Comparison of ENCODE assay signal across 19 cellular contexts in genomic region chr4:94461506-94461905, GRCh38. TPM values are rescaled to one million over a fixed set of nuclear protein-coding genes. Genes with fewer than 3 reads are reported as not detected.
A peak's percentile ranks its signal among the peaks of the same experiment; 100 is the strongest.
DNase-seq lines count a peak whose midpoint lies in the region; ATAC-seq and TF ChIP-seq lines count a peak whose summit lies in the region.
"Had no signal": no experiment of that assay in that cellular context is flagged by ENCODE, and none has a peak within 500 bp of the region (broad histone marks: within the 10 kb centered on the region; RNA-seq: fewer than 3 reads in every experiment).

No MANE protein-coding gene starts in this region.

- H3K4me1 Mint-ChIP-seq in chondrocyte (ENCODE audit: low read depth) (peaks cover 88% of the 10 kb centered on the region), osteocyte (ENCODE audit: unreplicated experiment) (peaks cover 87% of the 10 kb centered on the region)
- H3K4me1 Mint-ChIP-seq in CD8-positive, alpha-beta T cell (ENCODE audit: low read depth), result peaks cover 22% of the 10 kb centered on the region

- POLR2A ChIA-PET in CD8-positive, alpha-beta T cell (lab: Charles Lee), result interaction anchor here (0.8 kb wide), 1 partner anchor 307 kb away, joined by 3 read pairs; no protein-coding TSS in a partner anchor

- H3K36me3 Mint-ChIP-seq in chondrocyte (ENCODE audit: low read depth) (peaks cover 10% of the 10 kb centered on the region), osteocyte (ENCODE audit: unreplicated experiment) (peaks cover 34% of the 10 kb centered on the region)
- H3K36me3 Mint-ChIP-seq in CD8-positive, alpha-beta T cell, result peaks cover 2% of the 10 kb centered on the region

- H3K4me1 ChIP-seq in right cardiac atrium (ENCODE audit: control insufficient read depth, insufficient read depth, low read length) (peaks cover 8% of the 10 kb centered on the region), urinary bladder (ENCODE audit: insufficient read depth) (no peaks in the 10 kb centered on the region)
- H3K4me1 ChIP-seq in CD8-positive, alpha-beta T cell (ENCODE audit: insufficient read depth, low read length), result no peaks in the 10 kb centered on the region

- H3K4me3 ChIP-seq in right cardiac atrium (ENCODE audit: low read length) (no peak overlapping the region), urinary bladder (ENCODE audit: low read depth, low read length) (no peak overlapping the region)
- no peak overlapping the region for H3K4me3 ChIP-seq in CD8-positive, alpha-beta T cell (ENCODE audit: low read depth, low read length)
- H3K4me3 ChIP-seq: A549 had no signal

- peak overlapping the region; percentile 37 for H3K27ac ChIP-seq in right cardiac atrium (ENCODE audit: low read length)
- peak overlapping the region; percentile 10 for H3K27ac ChIP-seq in urinary bladder (ENCODE audit: low read depth)
- no peak overlapping the region for H3K27ac ChIP-seq in CD8-positive, alpha-beta T cell (ENCODE audit: low read depth, low read length)
- H3K27ac ChIP-seq: A549 had no signal

- H3K27me3 Mint-ChIP-seq in chondrocyte (ENCODE audit: low read depth) (no peaks in the 10 kb centered on the region), osteocyte (ENCODE audit: unreplicated experiment) (no peaks in the 10 kb centered on the region)
- no peaks in the 10 kb centered on the region for H3K27me3 Mint-ChIP-seq in CD8-positive, alpha-beta T cell (ENCODE audit: low read depth)
- H3K27me3 Mint-ChIP-seq: CD4-positive, alpha-beta memory T cell had no signal

- CTCF ChIA-PET in CD8-positive, alpha-beta T cell (lab: Charles Lee), result no interaction called here

- H3K9me3 Mint-ChIP-seq in chondrocyte (ENCODE audit: low read depth), result no peaks in the 10 kb centered on the region
- no peaks in the 10 kb centered on the region for H3K9me3 Mint-ChIP-seq in osteocyte (ENCODE audit: unreplicated experiment)
- no peaks in the 10 kb centered on the region for H3K9me3 Mint-ChIP-seq in CD8-positive, alpha-beta T cell
- H3K9me3 Mint-ChIP-seq: CD4-positive, alpha-beta memory T cell had no signal

- H3K27me3 ChIP-seq in right cardiac atrium (ENCODE audit: control insufficient read depth, insufficient read depth), result no peaks in the 10 kb centered on the region
- H3K27me3 ChIP-seq in CD8-positive, alpha-beta T cell (ENCODE audit: insufficient read depth, low read length), result no peaks in the 10 kb centered on the region

- TF ChIP-seq CTCF in chondrocyte (IDR thresholded peaks at IDR 0.05) (no peak), osteocyte (IDR thresholded peaks at IDR 0.05) (no peak)
- TF ChIP-seq CTCF in CD8-positive, alpha-beta T cell (IDR thresholded peaks at IDR 0.05), result no peak

- DNase-seq in right cardiac atrium (no peak), left cardiac atrium (no peak), chondrocyte (ENCODE audit: low spot score) (no peak), osteocyte (ENCODE audit: extremely low spot score, unreplicated experiment) (no peak), iPS-NIHi11 (ENCODE audit: low spot score) (no peak)
- DNase-seq in activated CD4-positive, alpha-beta T cell treated with anti-CD3 and anti-CD28 coated beads, Interleukin-2, amount 50 U/mL, for 48 hours, result no peak
- no peak for DNase-seq in CD8-positive, alpha-beta T cell
- DNase-seq: CD4-positive, alpha-beta memory T cell; DMS53; KG1; MV-4-11; NCI-H1694 treated with DMSO at 0.1 percent for 48 hours; NCI-H2107; NCI-H510A; NCI-H748 treated with DMSO at 0.1 percent for 48 hours; SIG-M5 had no signal

- H3K4me3 Mint-ChIP-seq in chondrocyte (ENCODE audit: unreplicated experiment) (no peak overlapping the region), osteocyte (ENCODE audit: unreplicated experiment) (no peak overlapping the region)
- no peak overlapping the region for H3K4me3 Mint-ChIP-seq in CD8-positive, alpha-beta T cell
- H3K4me3 Mint-ChIP-seq: CD4-positive, alpha-beta memory T cell had no signal

- peak overlapping the region; percentile 66 for H3K27ac Mint-ChIP-seq in chondrocyte (ENCODE audit: unreplicated experiment)
- H3K27ac Mint-ChIP-seq in osteocyte (ENCODE audit: unreplicated experiment), result peak overlapping the region; percentile 54
- H3K27ac Mint-ChIP-seq in CD8-positive, alpha-beta T cell, result no peak overlapping the region
- H3K27ac Mint-ChIP-seq: CD4-positive, alpha-beta memory T cell had no signal

- WGBS in right cardiac atrium, result 66% methylated on average over 2 of the region's 2 CpGs
- 93% methylated on average over 2 of the region's 2 CpGs for WGBS in urinary bladder

- no peaks in the 10 kb centered on the region for H3K36me3 ChIP-seq in urinary bladder (ENCODE audit: insufficient read depth)
- H3K36me3 ChIP-seq in CD8-positive, alpha-beta T cell (ENCODE audit: insufficient read depth, low read length), result no peaks in the 10 kb centered on the region

- no peaks in the 10 kb centered on the region for H3K9me3 ChIP-seq in right cardiac atrium (ENCODE audit: control insufficient read depth, low read length)
- H3K9me3 ChIP-seq in CD8-positive, alpha-beta T cell (ENCODE audit: low read length), result no peaks in the 10 kb centered on the region
- H3K9me3 ChIP-seq: A549 had no signal

- ATAC-seq in right cardiac atrium, result no peak
- no peak for ATAC-seq in left cardiac atrium
- ATAC-seq in CD8-positive, alpha-beta T cell, result no peak
- ATAC-seq: A549, HepG2 had no signal

- intact Hi-C loops in right cardiac atrium (cut with DNase I), result no loop called here
- intact Hi-C loops in left cardiac atrium (cut with DNase I), result no loop called here
- intact Hi-C loops in CD8-positive, alpha-beta T cell (cut with DNase I, micrococcal nuclease), result no loop called here

RNA-seq across cellular contexts. Expression of gene PDLIM5, which starts 9.8 kb away (rescaled TPM):
- total RNA-seq in right cardiac atrium (100 to 1,000 TPM; 511 to 778 (median 584) TPM), left cardiac atrium (100 to 1,000 TPM; 626 to 644 TPM), chondrocyte (268 to 329 TPM (median 317 TPM) in 3 replicates), osteocyte (301 and 324 TPM in 2 replicates), urinary bladder (243 TPM)
- polyA plus RNA-seq in right cardiac atrium (407 TPM), urinary bladder (60.8 TPM)
- total RNA-seq in CD8-positive, alpha-beta T cell, result 10 to 100 TPM; 21.6 to 22.9 TPM

Comparison
In these comparisons a context has a peak if more than half of its experiments do, and no peak if none do; other contexts are left out.
1. RNA of gene PDLIM5, which starts 9.8 kb away (total RNA-seq): 626 to 644 TPM in left cardiac atrium, 511 to 778 TPM in right cardiac atrium, 268 to 329 TPM in chondrocyte, 301 to 324 TPM in osteocyte and 243 TPM in urinary bladder (single experiment); 21.6 to 22.9 TPM in CD8-positive, alpha-beta T cell; every median in the first group is over 10 times any median in the second.